ENCODE assay signal across 20 cellular contexts in genomic region chr3:160633361-160634083, GRCh38. TPM values are rescaled to one million over a fixed set of nuclear protein-coding genes. Genes with fewer than 3 reads are reported as not detected.
DNase-seq lines count a peak whose midpoint lies in the region; ATAC-seq and TF ChIP-seq lines count a peak whose summit lies in the region.
"Had no signal": no experiment of that assay in that cellular context is flagged by ENCODE, and none has a peak within 500 bp of the region (broad histone marks: within the 10 kb centered on the region; RNA-seq: fewer than 3 reads in every experiment).

No MANE protein-coding gene starts in this region.

- H3K4me3 Mint-ChIP-seq in Calu3 (ENCODE audit: low read depth, unreplicated experiment) = no peak overlapping the region
- H3K4me3 Mint-ChIP-seq: CD4-positive, CD25-positive, alpha-beta regulatory T cell; CD8-positive, alpha-beta memory T cell had no signal

- H3K4me1 ChIP-seq in mammary epithelial cell (ENCODE audit: insufficient read depth, low read length) = no peaks in the 10 kb centered on the region
- no peaks in the 10 kb centered on the region for H3K4me1 ChIP-seq in breast epithelium
- H3K4me1 ChIP-seq in OCI-LY3 (ENCODE audit: low read length) = no peaks in the 10 kb centered on the region
- no peaks in the 10 kb centered on the region for H3K4me1 ChIP-seq in mucosa of descending colon (ENCODE audit: low read depth)
- H3K4me1 ChIP-seq: BE2C had no signal

- dilution Hi-C loops in mammary epithelial cell (cut with HindIII; ENCODE audit: low sequenced_read_pairs) = no loop called here

- H3K27ac Mint-ChIP-seq in Calu3 (ENCODE audit: unreplicated experiment) = no peak overlapping the region
- H3K27ac Mint-ChIP-seq: CD4-positive, CD25-positive, alpha-beta regulatory T cell; CD8-positive, alpha-beta memory T cell had no signal

- H3K27me3 Mint-ChIP-seq in Calu3 (ENCODE audit: unreplicated experiment) = no peaks in the 10 kb centered on the region

- intact Hi-C loops in mammary epithelial cell (cut with micrococcal nuclease) (no loop called here), breast epithelium (cut with DNase I; ENCODE audit: low total_unique reads) (no loop called here), mucosa of descending colon (cut with DNase I, micrococcal nuclease) (no loop called here), Calu3 (cut with micrococcal nuclease; ENCODE audit: unreplicated experiment) (no loop called here)

- no peaks in the 10 kb centered on the region for H3K36me3 ChIP-seq in mammary epithelial cell (ENCODE audit: insufficient read depth, low read length)
- no peaks in the 10 kb centered on the region for H3K36me3 ChIP-seq in breast epithelium
- H3K36me3 ChIP-seq in OCI-LY3 (replicated peaks; ENCODE audit: low read depth, low read length) = no peaks in the 10 kb centered on the region
- H3K36me3 ChIP-seq in mucosa of descending colon (ENCODE audit: low read depth) = no peaks in the 10 kb centered on the region
- H3K36me3 ChIP-seq: BE2C had no signal

- no peak for TF ChIP-seq POLR2A in breast epithelium (IDR thresholded peaks at IDR 0.05)

- in situ Hi-C loops in mammary epithelial cell (cut with MboI; ENCODE audit: low sequenced_read_pairs in 2 of 2) = no loop called here
- in situ Hi-C loops in ACHN (cut with HindIII; ENCODE audit: low pct_ligation_motif_present, low pct_unique_long_range_greater_than_20kb, low sequenced_read_pairs) = no loop called here

- no peak overlapping the region for H3K4me2 ChIP-seq in mammary epithelial cell (ENCODE audit: insufficient read depth, low read depth, low read length)
- H3K4me2 ChIP-seq in OCI-LY3 (ENCODE audit: low read length) = no peak overlapping the region

- no TSS peak for BruUV-seq in mammary epithelial cell (replicated peaks; lab: Mats Ljungman, UMichigan)
- BruUV-seq in Calu3 (replicated peaks; lab: Mats Ljungman, UMichigan) = no TSS peak

- H3K4me3 ChIP-seq in mammary epithelial cell (replicated peaks in 1 of 3; ENCODE audit: insufficient read depth in 1 of 3, low read depth in 2 of 3, low read length in 3 of 3) (no peak overlapping the region), breast epithelium (no peak overlapping the region), OCI-LY3 (ENCODE audit: low read length) (no peak overlapping the region), epithelial cell of esophagus (ENCODE audit: low read length) (no peak overlapping the region), mucosa of descending colon (no peak overlapping the region)
- H3K4me3 ChIP-seq: K562 had no signal

- CTCF ChIA-PET in mammary epithelial cell (lab: Charles Lee; ENCODE audit: low non-redundant PET) (no interaction called here), Calu3 (lab: Charles Lee) (no interaction called here)

- H3K9me3 Mint-ChIP-seq in Calu3 (ENCODE audit: low read depth, unreplicated experiment) = no peaks in the 10 kb centered on the region

- H3K27ac ChIP-seq in mammary epithelial cell (ENCODE audit: insufficient read depth, low read depth, low read length) (no peak overlapping the region), breast epithelium (no peak overlapping the region), OCI-LY3 (ENCODE audit: low read length) (no peak overlapping the region)

- H4K20me1 ChIP-seq in mammary epithelial cell (ENCODE audit: insufficient read depth, low read length) (no peaks in the 10 kb centered on the region), OCI-LY3 (ENCODE audit: insufficient read depth, low read length) (no peaks in the 10 kb centered on the region)

- H3K9ac ChIP-seq in mammary epithelial cell (ENCODE audit: insufficient read depth, low read length) (no peak overlapping the region), OCI-LY3 (ENCODE audit: low read length) (no peak overlapping the region)

- no peak for DNase-seq in mammary epithelial cell
- no peak for DNase-seq in breast epithelium (ENCODE audit: low spot score in 2 of 2)
- DNase-seq in epithelial cell of esophagus (ENCODE audit: low read depth) = peak; percentile 24
- no peak for DNase-seq in mucosa of descending colon
- no peak for DNase-seq in ACHN
- no peak for DNase-seq in Calu3
- no peak for DNase-seq in NOMO-1 (lab: John Stamatoyannopoulos, UW; ENCODE audit: unreplicated experiment in 2 of 2)
- DNase-seq: 8988T; BE2C; C1 segment of cervical spinal cord; CD4-positive, CD25-positive, alpha-beta regulatory T cell; CD8-positive, alpha-beta memory T cell; COR-L47; GDM1; H7; IMR-90 had no signal

- H3K9me3 ChIP-seq in mammary epithelial cell (replicated peaks; ENCODE audit: insufficient read depth, low read length) (no peaks in the 10 kb centered on the region), breast epithelium (no peaks in the 10 kb centered on the region), OCI-LY3 (ENCODE audit: insufficient read depth, low read length) (no peaks in the 10 kb centered on the region), mucosa of descending colon (no peaks in the 10 kb centered on the region)
- H3K9me3 ChIP-seq: BE2C had no signal

- TF ChIP-seq CTCF in mammary epithelial cell (conservative IDR thresholded peaks at IDR 0.05 in 1 of 2, IDR thresholded peaks at IDR 0.05 in 1 of 2; ENCODE audit: extremely low read depth in 1 of 2, insufficient read depth in 1 of 2, low read depth in 1 of 2, low read length in 2 of 2) (no peak), breast epithelium (IDR thresholded peaks at IDR 0.05) (no peak), OCI-LY3 (IDR thresholded peaks at IDR 0.05; ENCODE audit: low read depth, low read length) (no peak), epithelial cell of esophagus (IDR thresholded peaks at IDR 0.05; ENCODE audit: insufficient read depth, low read depth, low read length, missing control alignments) (no peak), mucosa of descending colon (IDR thresholded peaks at IDR 0.05) (no peak), Calu3 (IDR thresholded peaks at IDR 0.05; ENCODE audit: unreplicated experiment) (no peak)

- ATAC-seq in mucosa of descending colon = peak; percentile 33
- ATAC-seq: HCT116, K562 had no signal

- H3K36me3 Mint-ChIP-seq in Calu3 (ENCODE audit: insufficient read depth, unreplicated experiment) = no peaks in the 10 kb centered on the region
- H3K36me3 Mint-ChIP-seq: CD4-positive, CD25-positive, alpha-beta regulatory T cell; CD8-positive, alpha-beta memory T cell had no signal

- H2AFZ ChIP-seq in mammary epithelial cell (ENCODE audit: low read depth, low read length) (peak overlapping the region; percentile 29), OCI-LY3 (ENCODE audit: low read depth, low read length) (peak overlapping the region; percentile 26; the same call in 1 of the 2 replicates)

- H3K4me1 Mint-ChIP-seq in Calu3 (ENCODE audit: low read depth, unreplicated experiment) = peaks cover 19% of the 10 kb centered on the region
- H3K4me1 Mint-ChIP-seq: CD4-positive, CD25-positive, alpha-beta regulatory T cell had no signal

- H3K27me3 ChIP-seq in mammary epithelial cell (ENCODE audit: insufficient read depth, low read length) = no peaks in the 10 kb centered on the region
- no peaks in the 10 kb centered on the region for H3K27me3 ChIP-seq in breast epithelium
- no peaks in the 10 kb centered on the region for H3K27me3 ChIP-seq in OCI-LY3 (ENCODE audit: low read depth, low read length)
- H3K27me3 ChIP-seq: BE2C had no signal

- H3K79me2 ChIP-seq in mammary epithelial cell (ENCODE audit: insufficient read depth, low read length) (no peaks in the 10 kb centered on the region), OCI-LY3 (ENCODE audit: low read length) (no peaks in the 10 kb centered on the region)

- 60% methylated on average over 4 of the region's 4 CpGs for WGBS in mammary epithelial cell (ENCODE audit: low coverage, missing lambda C conversion rate)

RNA-seq across cellular contexts. Expression of gene ARL14, which starts 43.4 kb away (rescaled TPM):
- total RNA-seq in mammary epithelial cell (under 1 TPM; 0.17 to 0.31 TPM), breast epithelium (not detected), mucosa of descending colon (10 to 100 TPM; 11.6 to 40.4 (median 22.2) TPM), Calu3 (2022) (104 and 197 TPM in 2 replicates)
- polyA plus RNA-seq in mammary epithelial cell = 0.29 TPM
- not detected for polyA minus RNA-seq in mammary epithelial cell
- total RNA-seq: A673; CD4-positive, CD25-positive, alpha-beta regulatory T cell; CD8-positive, alpha-beta memory T cell; K562 had no signal
- polyA plus RNA-seq: CD4-positive, CD25-positive, alpha-beta regulatory T cell; CD8-positive, alpha-beta memory T cell; K562 had no signal

Comparison
In these comparisons a context has a peak if more than half of its experiments do, and no peak if none do; other contexts are left out.
1. RNA of gene ARL14, which starts 43.4 kb away (total RNA-seq): 104 to 197 TPM in Calu3 and 11.6 to 40.4 TPM in mucosa of descending colon; 0.17 to 0.31 TPM in mammary epithelial cell and not detected in breast epithelium; every median in the first group is over 4 times any median in the second.